Comparison of ENCODE assay signal across 37 cellular contexts in the genomic region with DNA sequence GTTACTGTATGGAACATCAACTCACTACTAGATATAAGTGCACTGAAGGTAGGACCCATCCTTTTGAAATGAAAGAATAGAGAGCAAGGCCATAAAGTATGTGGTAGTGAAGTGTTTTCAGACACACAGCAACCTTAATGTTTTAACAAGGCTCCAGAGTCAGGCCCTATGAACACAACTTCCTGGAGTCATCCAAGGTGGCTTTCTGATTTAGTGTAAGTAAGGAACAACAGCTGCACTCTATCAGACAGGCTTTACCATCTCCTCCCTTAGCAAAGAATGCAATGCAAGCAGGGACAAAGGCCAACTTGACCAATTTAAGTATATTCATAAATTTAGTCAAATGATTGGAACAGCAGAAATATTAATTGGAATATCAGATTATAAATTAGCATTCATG.
"Had no signal": no experiment of that assay in that cellular context is flagged by ENCODE, and none has a peak within 500 bp of the region (broad histone marks: within the 10 kb centered on the region; RNA-seq: fewer than 3 reads in every experiment).

No MANE protein-coding gene starts in this region.

- H3K4me1 Mint-ChIP-seq: IgD-negative memory B cell had no signal

- H3K36me3 Mint-ChIP-seq: activated naive CD4-positive, alpha-beta T cell treated with anti-CD3 and anti-CD28 coated beads, Interleukin-2, amount 50 U/mL, for 72 hours; IgD-negative memory B cell had no signal

- H3K4me1 ChIP-seq: adrenal gland, body of pancreas, breast epithelium, Peyer's patch had no signal

- H3K27ac ChIP-seq: adrenal gland, body of pancreas, breast epithelium, Peyer's patch, WERI-Rb-1 had no signal

- H3K27ac Mint-ChIP-seq: activated CD8-positive, alpha-beta T cell treated with anti-CD3 and anti-CD28 coated beads, Interleukin-2, amount 10 ng/mL, durations not matched to agents 7 days and 5 days; activated naive CD4-positive, alpha-beta T cell treated with anti-CD3 and anti-CD28 coated beads for 36 hours; activated naive CD4-positive, alpha-beta T cell treated with anti-CD3 and anti-CD28 coated beads, Interleukin-2, amount 50 U/mL, for 72 hours; activated T-cell treated with anti-CD3 and anti-CD28 coated beads, Interleukin-2, amount 50 U/mL, for 24 hours; activated T-helper 1 cell treated with anti-CD3 and anti-CD28 coated beads, Interleukin-12 subunit alpha, Interleukin-12 subunit beta, Interleukin-2, Interleukin-4 antibody, amounts not matched to agents 30 ng/mL and 10 ng/mL and 1 ng/mL, durations not matched to agents 14 hours and 24 hours and 36 hours; IgD-negative memory B cell had no signal

- ATAC-seq: activated CD8-positive, alpha-beta T cell treated with anti-CD3 and anti-CD28 coated beads, Interleukin-2, amount 10 ng/mL, durations not matched to agents 7 days and 5 days; activated naive CD4-positive, alpha-beta T cell treated with anti-CD3 and anti-CD28 coated beads, Interleukin-2, amount 50 U/mL, for 72 hours; body of pancreas; PC-3; SK-N-SH treated with all-trans-retinoic acid at 6 μM for 48 hours had no signal

- H3K36me3 ChIP-seq: breast epithelium, Peyer's patch had no signal

- H3K9me3 ChIP-seq: adrenal gland, body of pancreas, breast epithelium, MG63, Peyer's patch had no signal

- H3K27me3 ChIP-seq: adrenal gland, body of pancreas, breast epithelium, MG63, Peyer's patch had no signal

- H3K9me3 Mint-ChIP-seq: activated T-helper 1 cell treated with anti-CD3 and anti-CD28 coated beads, Interleukin-12 subunit alpha, Interleukin-12 subunit beta, Interleukin-2, Interleukin-4 antibody, amounts not matched to agents 30 ng/mL and 10 ng/mL and 1 ng/mL, durations not matched to agents 14 hours and 24 hours and 36 hours had no signal

- H3K4me3 ChIP-seq: adrenal gland, body of pancreas, breast epithelium, MG63, Peyer's patch had no signal

- H3K27me3 Mint-ChIP-seq: activated T-cell treated with anti-CD3 and anti-CD28 coated beads, Interleukin-2, amount 50 U/mL, for 24 hours; IgD-negative memory B cell had no signal

- DNase-seq: activated CD4-positive, alpha-beta T cell treated with anti-CD3 and anti-CD28 coated beads for 1 hour; activated CD4-positive, alpha-beta T cell treated with anti-CD3 and anti-CD28 coated beads for 48 hours; activated CD4-positive, alpha-beta T cell treated with anti-CD3 and anti-CD28 coated beads, Interleukin-2, amount 50 U/mL, for 4 hours; activated CD4-positive, CD25-positive, alpha-beta regulatory T cell; activated CD8-positive, alpha-beta T cell treated with anti-CD3 and anti-CD28 coated beads, Interleukin-2, amount 10 ng/mL, durations not matched to agents 7 days and 5 days; activated gamma-delta T cell treated with Interleukin-2 at 50 U/mL for 16 hours; activated naive CD4-positive, alpha-beta T cell treated with anti-CD3 and anti-CD28 coated beads for 36 hours; activated T-cell treated with anti-CD3 and anti-CD28 coated beads, Interleukin-2, amount 50 U/mL, for 24 hours; adrenal gland; body of pancreas; Karpas-422; KBM-7; MG63; NCI-H1048; NCI-H1105 treated with DMSO at 0.1 percent for 48 hours; NCI-H1436; NCI-H1694; NCI-H1930; NCI-H2081 treated with DMSO at 0.1 percent for 48 hours; NCI-H226; NCI-H524 treated with DMSO at 0.1 percent for 48 hours; NCI-H748 treated with DMSO at 0.1 percent for 48 hours; NK-92 treated with Interleukin-12 subunit alpha and Interleukin-12 subunit beta, amount 100 ng/mL, for 24 hours; PC-3; Peyer's patch; RPMI8226; SHP77 treated with DMSO at 0.1 percent for 48 hours; SW 1271; T-helper 1 cell; T-helper 2 cell; T-helper 9 cell; WERI-Rb-1 had no signal

- H3K4me3 Mint-ChIP-seq: activated CD8-positive, alpha-beta T cell treated with anti-CD3 and anti-CD28 coated beads, Interleukin-2, amount 10 ng/mL, durations not matched to agents 7 days and 5 days; activated naive CD4-positive, alpha-beta T cell treated with anti-CD3 and anti-CD28 coated beads for 36 hours; activated T-cell treated with anti-CD3 and anti-CD28 coated beads, Interleukin-2, amount 50 U/mL, for 24 hours; activated T-helper 1 cell treated with anti-CD3 and anti-CD28 coated beads, Interleukin-12 subunit alpha, Interleukin-12 subunit beta, Interleukin-2, Interleukin-4 antibody, amounts not matched to agents 30 ng/mL and 10 ng/mL and 1 ng/mL, durations not matched to agents 14 hours and 24 hours and 36 hours; IgD-negative memory B cell had no signal
